ENCODE assay signal across 8 cellular contexts in genomic region chr10:49538381-49539319, GRCh38. TPM values are rescaled to one million over a fixed set of nuclear protein-coding genes. Genes with fewer than 3 reads are reported as not detected.
DNase-seq lines count a peak whose midpoint lies in the region; ATAC-seq, FAIRE-seq and TF ChIP-seq lines count a peak whose summit lies in the region.

TSS of gene ERCC6 (minus strand) at chr10:49539121.

- H2AFZ ChIP-seq in OCI-LY1 (ENCODE audit: low read length) (peak within 1 kb of the TSS; percentile 77), endothelial cell of umbilical vein (ENCODE audit: low read depth, low read length) (peak within 1 kb of the TSS; percentile 90)

- dilution Hi-C loops in endothelial cell of umbilical vein (cut with MboI; ENCODE audit: extremely low pct_ligation_motif_present, low sequenced_read_pairs) = no loop called here

- H3K9me2 ChIP-seq in OCI-LY1 (ENCODE audit: low read depth, low read length) = no peaks in the 10 kb centered on the region

- H3K4me3 ChIP-seq in OCI-LY1 (ENCODE audit: low read depth, low read length, poor library complexity, severe bottlenecking) = peak within 1 kb of the TSS; percentile 73
- peak within 1 kb of the TSS; percentile 17 to 85 (median 70) for H3K4me3 ChIP-seq in endothelial cell of umbilical vein (replicated peaks in 1 of 3; ENCODE audit: insufficient read depth in 1 of 3, low read depth in 1 of 3, low read length in 3 of 3)

- TF ChIP-seq CTCF in OCI-LY1 (IDR thresholded peaks at IDR 0.05; ENCODE audit: low read length) = no peak
- no peak for TF ChIP-seq CTCF in endothelial cell of umbilical vein (IDR thresholded peaks at IDR 0.05; ENCODE audit: extremely low read depth in 1 of 2, insufficient read depth in 1 of 2, low read depth in 1 of 2, low read length in 2 of 2)

- H3K9ac ChIP-seq in OCI-LY1 (ENCODE audit: low read length) (peak within 1 kb of the TSS; percentile 65), endothelial cell of umbilical vein (replicated peaks; ENCODE audit: extremely low read depth, insufficient read depth, low read length) (peak within 1 kb of the TSS; percentile 71)

- peak; percentile 92 for FAIRE-seq in endothelial cell of umbilical vein (lab: Jason Lieb, UNC)

- H4K20me1 ChIP-seq in OCI-LY1 (ENCODE audit: insufficient read depth, low read length) = no peaks in the 10 kb centered on the region
- H4K20me1 ChIP-seq in endothelial cell of umbilical vein (replicated peaks; ENCODE audit: control insufficient read depth, extremely low read depth, insufficient read depth, low read length) = no peaks in the 10 kb centered on the region

- H3K27ac ChIP-seq in OCI-LY1 (ENCODE audit: low read depth, low read length, poor library complexity, severe bottlenecking) (peak within 1 kb of the TSS; percentile 8), endothelial cell of umbilical vein (ENCODE audit: insufficient read depth, low read depth, low read length) (peak within 1 kb of the TSS; percentile 84)

- H3K79me2 ChIP-seq in OCI-LY1 (ENCODE audit: insufficient read depth, low read length) = peaks cover 22% of the 10 kb centered on the region; the same call in 1 of the 2 replicates
- peaks cover 37% of the 10 kb centered on the region for H3K79me2 ChIP-seq in endothelial cell of umbilical vein (ENCODE audit: control insufficient read depth, insufficient read depth, low read length)

- BruUV-seq in endothelial cell of umbilical vein (replicated peaks; lab: Mats Ljungman, UMichigan) = no TSS peak

- POLR2A ChIA-PET in endothelial cell of umbilical vein (lab: Charles Lee) = interaction anchor here (1.2 to 2.5 kb wide), 3 partner anchors 12 to 19 kb away, joined by 3 to 20 read pairs (median 5); no protein-coding TSS in a partner anchor

- H3K36me3 ChIP-seq in OCI-LY1 (ENCODE audit: insufficient read depth, low read length) (no peaks in the 10 kb centered on the region), endothelial cell of umbilical vein (ENCODE audit: control insufficient read depth in 2 of 2, extremely low read depth in 1 of 2, insufficient read depth in 2 of 2, low read length in 2 of 2) (no peaks in the 10 kb centered on the region)

- H3K4me2 ChIP-seq in OCI-LY1 (ENCODE audit: low read length) = peak within 1 kb of the TSS; percentile 98
- peak within 1 kb of the TSS; percentile 86 for H3K4me2 ChIP-seq in endothelial cell of umbilical vein (ENCODE audit: insufficient read depth, low read length)

- H3K9me3 ChIP-seq in OCI-LY1 (ENCODE audit: low read length) = no peaks in the 10 kb centered on the region
- H3K9me3 ChIP-seq in endothelial cell of umbilical vein (replicated peaks; ENCODE audit: control insufficient read depth, insufficient read depth, low read length) = no peaks in the 10 kb centered on the region

- no peaks in the 10 kb centered on the region for H3K9me1 ChIP-seq in endothelial cell of umbilical vein (replicated peaks; ENCODE audit: control insufficient read depth, extremely low read depth, insufficient read depth, low read length)

- CTCF ChIA-PET in endothelial cell of umbilical vein (lab: Charles Lee) = interaction anchor here (0.6 to 2.1 kb wide), 12 partner anchors 10 to 882 kb away, joined by 3 to 19 read pairs (median 4); no protein-coding TSS in a partner anchor

- intact Hi-C loops in endothelial cell of umbilical vein (cut with micrococcal nuclease) = loop anchor here (1.0 to 10.0 kb wide), 4 partner anchors 14 to 1174 kb away; partner anchors contain the start of gene TMEM273

- TF ChIP-seq POLR2A in endothelial cell of umbilical vein (IDR thresholded peaks at IDR 0.05; ENCODE audit: low read depth, low read length) = peak; percentile 39

- H3K27me3 ChIP-seq in OCI-LY1 (ENCODE audit: insufficient read depth, low read length) (no peaks in the 10 kb centered on the region), endothelial cell of umbilical vein (ENCODE audit: control insufficient read depth in 2 of 2, insufficient read depth in 2 of 2, low read length in 2 of 2) (no peaks in the 10 kb centered on the region)

- DNase-seq in DMS 273 (lab: John Stamatoyannopoulos, UW; ENCODE audit: unreplicated experiment) (peak; percentile 96), HuH-7 (ENCODE audit: low spot score) (peak; percentile 86), endothelial cell of umbilical vein (ENCODE audit: low read depth, low spot score) (peak; percentile 99), midbrain (lab: John Stamatoyannopoulos, UW) (peak; percentile 97)
- DNase-seq in activated CD8-positive, alpha-beta memory T cell treated with anti-CD3 and anti-CD28 coated beads, Interleukin-2, amount 50 U/mL, for 48 hours = peak; percentile 96
- DNase-seq in stimulated activated CD8-positive, alpha-beta memory T cell treated with anti-CD3 and anti-CD28 coated beads, Interleukin-15, amount 100 ng/mL, for 48 hours (ENCODE audit: low read depth in 2 of 2) = peak; percentile 93 to 96

- ATAC-seq in GM21526 (IDR thresholded peaks at IDR 0.05; ENCODE audit: low FRiP score, unreplicated experiment) = peak; percentile 78

- H3F3A ChIP-seq in OCI-LY1 (ENCODE audit: insufficient read depth, low read length) = no peaks in the 10 kb centered on the region

- H3K4me1 ChIP-seq in OCI-LY1 (ENCODE audit: insufficient read depth, low read length, severe bottlenecking) = peaks cover 38% of the 10 kb centered on the region
- peaks cover 45% of the 10 kb centered on the region for H3K4me1 ChIP-seq in endothelial cell of umbilical vein (ENCODE audit: control insufficient read depth, extremely low read depth, insufficient read depth, low read length)

TF ChIP-seq in endothelial cell of umbilical vein, 7 proteins besides CTCF, POLR2A, EP300 and RAD21:
- TF ChIP-seq FOS (IDR thresholded peaks at IDR 0.05; ENCODE audit: borderline replicate concordance, insufficient read depth, low read length) (no peak), EZH2 (IDR thresholded peaks at IDR 0.05; ENCODE audit: borderline replicate concordance, low read depth, low read length, severe bottlenecking) (no peak), MYC (IDR thresholded peaks at IDR 0.05; ENCODE audit: low read depth, low read length) (no peak), JUN (IDR thresholded peaks at IDR 0.05; ENCODE audit: borderline replicate concordance, insufficient read depth, insufficient read length, low read depth) (no peak), GATA2 (IDR thresholded peaks at IDR 0.05; ENCODE audit: insufficient read depth, insufficient read length, low read depth, low read length) (no peak), POLR2AphosphoS5 (IDR thresholded peaks at IDR 0.05; ENCODE audit: insufficient read depth, low read depth, low read length) (peak; percentile 66), MAX (IDR thresholded peaks at IDR 0.05; ENCODE audit: insufficient read depth, insufficient read length) (peak; percentile 100)
TF ChIP-seq in endothelial cell of umbilical vein: peak in this region for 2.

RNA-seq across cellular contexts. Expression of gene ERCC6, which starts in this region (rescaled TPM):
- total RNA-seq in endothelial cell of umbilical vein = 39.6 and 59.6 TPM in 2 replicates
- polyA plus RNA-seq in endothelial cell of umbilical vein = 15.3 and 15.9 TPM in 2 replicates
- polyA plus RNA-seq in endothelial cell of umbilical vein (2011; cell fraction: cytosol; rRNA removed) = 14.8 and 16.1 TPM in 2 replicates
- polyA plus RNA-seq in endothelial cell of umbilical vein (2011; cell fraction: nucleus; rRNA removed) = 42.1 and 44.4 TPM in 2 replicates
- 33.2 and 44.5 TPM in 2 replicates for polyA plus RNA-seq in endothelial cell of umbilical vein (2012)
- 128 and 141 TPM in 2 replicates for polyA minus RNA-seq in endothelial cell of umbilical vein
- 19.8 TPM for polyA minus RNA-seq in endothelial cell of umbilical vein (2011; cell fraction: cytosol; rRNA and poly(A)+ RNA removed)
- 87.5 and 88.1 TPM in 2 replicates for polyA minus RNA-seq in endothelial cell of umbilical vein (2011; cell fraction: nucleus; rRNA and poly(A)+ RNA removed)

Comparison
In these comparisons a context has a peak if more than half of its experiments do, and no peak if none do; other contexts are left out.
1. Peak in every context shown above with its lines: DNase-seq, ATAC-seq, H3K4me3 ChIP-seq and H3K27ac ChIP-seq.